ENCODE assay signal across 35 cellular contexts in genomic region chr14:33362934-33363333, GRCh38.
"Had no signal": no experiment of that assay in that cellular context is flagged by ENCODE, and none has a peak within 500 bp of the region (broad histone marks: within the 10 kb centered on the region; RNA-seq: fewer than 3 reads in every experiment).

No MANE protein-coding gene starts in this region.

- H3K9me3 ChIP-seq: adrenal gland, body of pancreas, colonic mucosa, gastroesophageal sphincter, left lung, lower lobe of right lung, pancreas, prostate gland, upper lobe of left lung, vagina had no signal

- H3K4me1 Mint-ChIP-seq: activated CD4-positive, alpha-beta T cell treated with anti-CD3 and anti-CD28 coated beads, Interleukin-2, amount 10 ng/mL, durations not matched to agents 24 days and 14 days; activated naive CD8-positive, alpha-beta T cell treated with anti-CD3 and anti-CD28 coated beads for 36 hours; stimulated activated effector memory CD8-positive, alpha-beta T cell treated with anti-CD3 and anti-CD28 coated beads, Interleukin-12 subunit alpha, Interleukin-12 subunit beta, amount 100 ng/mL, for 72 hours; stimulated activated naive CD8-positive, alpha-beta T cell treated with anti-CD3 and anti-CD28 coated beads, Interleukin-15, amount 100 ng/mL, for 72 hours; T-helper 17 cell had no signal

- H3K36me3 Mint-ChIP-seq: activated CD4-positive, alpha-beta memory T cell treated with anti-CD3 and anti-CD28 coated beads for 36 hours; activated naive CD8-positive, alpha-beta T cell treated with anti-CD3 and anti-CD28 coated beads for 36 hours; stimulated activated effector memory CD8-positive, alpha-beta T cell treated with anti-CD3 and anti-CD28 coated beads, Interleukin-12 subunit alpha, Interleukin-12 subunit beta, amount 100 ng/mL, for 72 hours had no signal

- H3K27ac Mint-ChIP-seq: activated CD4-positive, alpha-beta memory T cell treated with anti-CD3 and anti-CD28 coated beads for 36 hours; activated CD4-positive, alpha-beta T cell treated with anti-CD3 and anti-CD28 coated beads, Interleukin-2, amount 10 ng/mL, durations not matched to agents 24 days and 14 days; activated naive CD4-positive, alpha-beta T cell treated with anti-CD3 and anti-CD28 coated beads for 36 hours; activated naive CD8-positive, alpha-beta T cell treated with anti-CD3 and anti-CD28 coated beads for 36 hours; activated T-helper 1 cell treated with anti-CD3 and anti-CD28 coated beads, Interleukin-12 subunit alpha, Interleukin-12 subunit beta, Interleukin-2, Interleukin-4 antibody, amounts not matched to agents 30 ng/mL and 10 ng/mL and 1 ng/mL, durations not matched to agents 14 hours and 24 hours and 36 hours; effector memory CD8-positive, alpha-beta T cell; nephron; stimulated activated effector memory CD8-positive, alpha-beta T cell treated with anti-CD3 and anti-CD28 coated beads, Interleukin-12 subunit alpha, Interleukin-12 subunit beta, amount 100 ng/mL, for 72 hours; stimulated activated naive CD8-positive, alpha-beta T cell treated with anti-CD3 and anti-CD28 coated beads, Interleukin-15, amount 100 ng/mL, for 72 hours; T-helper 17 cell had no signal

- H3K27me3 Mint-ChIP-seq: activated CD4-positive, alpha-beta memory T cell treated with anti-CD3 and anti-CD28 coated beads for 36 hours; activated CD4-positive, alpha-beta T cell treated with anti-CD3 and anti-CD28 coated beads, Interleukin-2, amount 10 ng/mL, durations not matched to agents 24 days and 14 days; activated naive CD8-positive, alpha-beta T cell treated with anti-CD3 and anti-CD28 coated beads for 36 hours; effector memory CD8-positive, alpha-beta T cell; stimulated activated naive CD8-positive, alpha-beta T cell treated with anti-CD3 and anti-CD28 coated beads, Interleukin-15, amount 100 ng/mL, for 72 hours had no signal

- H3K36me3 ChIP-seq: adrenal gland, colonic mucosa, gastroesophageal sphincter, left lung, lower lobe of right lung, pancreas, prostate gland, upper lobe of left lung, vagina, WERI-Rb-1 had no signal

- H3K4me3 Mint-ChIP-seq: activated CD4-positive, alpha-beta memory T cell treated with anti-CD3 and anti-CD28 coated beads for 36 hours; activated CD4-positive, alpha-beta T cell treated with anti-CD3 and anti-CD28 coated beads, Interleukin-2, amount 10 ng/mL, durations not matched to agents 24 days and 14 days; activated naive CD4-positive, alpha-beta T cell treated with anti-CD3 and anti-CD28 coated beads for 36 hours; activated naive CD8-positive, alpha-beta T cell treated with anti-CD3 and anti-CD28 coated beads for 36 hours; activated T-helper 1 cell treated with anti-CD3 and anti-CD28 coated beads, Interleukin-12 subunit alpha, Interleukin-12 subunit beta, Interleukin-2, Interleukin-4 antibody, amounts not matched to agents 30 ng/mL and 10 ng/mL and 1 ng/mL, durations not matched to agents 14 hours and 24 hours and 36 hours; effector memory CD8-positive, alpha-beta T cell; nephron; stimulated activated effector memory CD8-positive, alpha-beta T cell treated with anti-CD3 and anti-CD28 coated beads, Interleukin-12 subunit alpha, Interleukin-12 subunit beta, amount 100 ng/mL, for 72 hours; stimulated activated naive CD8-positive, alpha-beta T cell treated with anti-CD3 and anti-CD28 coated beads, Interleukin-15, amount 100 ng/mL, for 72 hours; T-helper 17 cell had no signal

- H3K4me3 ChIP-seq: adrenal gland, body of pancreas, colonic mucosa, gastroesophageal sphincter, left lung, lower lobe of right lung, pancreas, prostate gland, upper lobe of left lung, vagina had no signal

- H3K27me3 ChIP-seq: adrenal gland, body of pancreas, colonic mucosa, gastroesophageal sphincter, left lung, pancreas, upper lobe of left lung, vagina had no signal

- H3K4me1 ChIP-seq: adrenal gland, body of pancreas, colonic mucosa, gastroesophageal sphincter, left lung, lower lobe of right lung, pancreas, prostate gland, upper lobe of left lung, vagina had no signal

- DNase-seq: activated CD4-positive, alpha-beta memory T cell treated with anti-CD3 and anti-CD28 coated beads for 36 hours; activated CD4-positive, alpha-beta T cell treated with anti-CD3 and anti-CD28 coated beads, Interleukin-2, amount 10 ng/mL, durations not matched to agents 24 days and 14 days; activated CD4-positive, CD25-positive, alpha-beta regulatory T cell treated with anti-CD3 and anti-CD28 coated beads, Interleukin-2, amount 50 U/mL, for 72 hours; activated CD8-positive, alpha-beta memory T cell treated with anti-CD3 and anti-CD28 coated beads, Interleukin-2, amount 50 U/mL, for 4 hours; activated effector memory CD4-positive, alpha-beta T cell treated with anti-CD3 and anti-CD28 coated beads, Interleukin-2, amount 50 U/mL, for 16 hours; activated naive CD4-positive, alpha-beta T cell treated with anti-CD3 and anti-CD28 coated beads for 36 hours; activated naive CD8-positive, alpha-beta T cell treated with anti-CD3 and anti-CD28 coated beads for 36 hours; activated T-cell treated with anti-CD3 and anti-CD28 coated beads, Interleukin-2, amount 50 U/mL, for 1 hour; adrenal gland; aorta; body of pancreas; cerebellar nuclear complex; colonic mucosa; effector memory CD8-positive, alpha-beta T cell; head of caudate nucleus; hippocampal formation; left lung; lower lobe of right lung; nucleus accumbens; pancreas; retina; small intestine; stimulated activated CD4-positive, alpha-beta T cell treated with anti-CD3 and anti-CD28 coated beads, Interleukin-4, amount 100 ng/mL, for 24 hours; stimulated activated naive CD8-positive, alpha-beta T cell treated with anti-CD3 and anti-CD28 coated beads, Interleukin-15, amount 100 ng/mL, for 72 hours; substantia nigra; T-helper 17 cell; T1000; upper lobe of left lung; WERI-Rb-1 had no signal

- H3K27ac ChIP-seq: adrenal gland, body of pancreas, colonic mucosa, gastroesophageal sphincter, left lung, lower lobe of right lung, pancreas, prostate gland, upper lobe of left lung, vagina, WERI-Rb-1 had no signal

- H3K9me3 Mint-ChIP-seq: activated CD4-positive, alpha-beta memory T cell treated with anti-CD3 and anti-CD28 coated beads for 36 hours; activated CD4-positive, alpha-beta T cell treated with anti-CD3 and anti-CD28 coated beads, Interleukin-2, amount 10 ng/mL, durations not matched to agents 24 days and 14 days; activated naive CD8-positive, alpha-beta T cell treated with anti-CD3 and anti-CD28 coated beads for 36 hours; activated T-helper 1 cell treated with anti-CD3 and anti-CD28 coated beads, Interleukin-12 subunit alpha, Interleukin-12 subunit beta, Interleukin-2, Interleukin-4 antibody, amounts not matched to agents 30 ng/mL and 10 ng/mL and 1 ng/mL, durations not matched to agents 14 hours and 24 hours and 36 hours; nephron; stimulated activated effector memory CD8-positive, alpha-beta T cell treated with anti-CD3 and anti-CD28 coated beads, Interleukin-12 subunit alpha, Interleukin-12 subunit beta, amount 100 ng/mL, for 72 hours; stimulated activated naive CD8-positive, alpha-beta T cell treated with anti-CD3 and anti-CD28 coated beads, Interleukin-15, amount 100 ng/mL, for 72 hours had no signal
